In genomic region chr2:9768388-9768787, GRCh38 we compare ENCODE assay signal across 12 cellular contexts.
DNase-seq lines count a peak whose midpoint lies in the region; ATAC-seq and FAIRE-seq lines count a peak whose summit lies in the region.
"Had no signal": no experiment of that assay in that cellular context is flagged by ENCODE, and none has a peak within 500 bp of the region (broad histone marks: within the 10 kb centered on the region; RNA-seq: fewer than 3 reads in every experiment).

No MANE protein-coding gene starts in this region.

- DNase-seq in DMS 273 (lab: John Stamatoyannopoulos, UW; ENCODE audit: unreplicated experiment) (peak; percentile 70), DMS 273 treated with DMSO at 0.1 percent for 48 hours (lab: John Stamatoyannopoulos, UW) (no peak), NCI-H82 (lab: John Stamatoyannopoulos, UW) (peak; percentile 89), small intestine (peak; percentile 68), dermis blood vessel endothelial cell (no peak), T-helper 1 cell (no peak)
- DNase-seq: 8988T; activated T-cell treated with anti-CD3 and anti-CD28 coated beads, Interleukin-2, amount 50 U/mL, for 4 hours had no signal

- no peaks in the 10 kb centered on the region for H3K27me3 ChIP-seq in small intestine (ENCODE audit: control insufficient read depth in 2 of 2, insufficient read depth in 2 of 2, low read length in 2 of 2)

- H3K4me3 ChIP-seq in small intestine (ENCODE audit: low read depth in 1 of 2, low read length in 2 of 2): no peak overlapping the region

- H3K4me1 ChIP-seq in small intestine (ENCODE audit: control insufficient read depth in 2 of 2, insufficient read depth in 1 of 2, low read depth in 1 of 2, low read length in 1 of 2): peaks cover 0 to 2% of the 10 kb centered on the region in 2 donors

- no peak overlapping the region for H3K27ac ChIP-seq in small intestine (ENCODE audit: low read depth in 1 of 2, low read length in 1 of 2)

- H3K36me3 ChIP-seq in small intestine (ENCODE audit: control insufficient read depth in 2 of 2, insufficient read depth in 2 of 2, low read length in 2 of 2): no peaks in the 10 kb centered on the region

- H3K9me3 ChIP-seq in small intestine (ENCODE audit: control insufficient read depth, low read depth): no peaks in the 10 kb centered on the region

- whole genome bisulfite sequencing in small intestine, 3 donors: 13 to 56% (median 29%) methylated on average over 12 of the region's 12 CpGs

- ATAC-seq in esophagus mucosa (peak; percentile 54), HG03196 (IDR thresholded peaks at IDR 0.05; ENCODE audit: unreplicated experiment) (no peak)

- no peak for FAIRE-seq in small intestine (lab: Jason Lieb, UNC)
- FAIRE-seq: endometrium, GM12891 had no signal

Comparison
In these comparisons a context has a peak if more than half of its experiments do, and no peak if none do; other contexts are left out.
1. DNase-seq: peak in DMS 273 (single experiment), NCI-H82 (single experiment) and small intestine (single experiment); none in DMS 273 treated with DMSO at 0.1 percent for 48 hours (single experiment), dermis blood vessel endothelial cell (single experiment) and T-helper 1 cell (0 of 5).